In genomic region chr15:67062365-67062985, GRCh38 we compare ENCODE assay signal across 24 cellular contexts. TPM values are rescaled to one million over a fixed set of nuclear protein-coding genes. Genes with fewer than 3 reads are reported as not detected.
A peak's percentile ranks its signal among the peaks of the same experiment; 100 is the strongest.
DNase-seq lines count a peak whose midpoint lies in the region; ATAC-seq, FAIRE-seq and TF ChIP-seq lines count a peak whose summit lies in the region.
"Had no signal": no experiment of that assay in that cellular context is flagged by ENCODE, and none has a peak within 500 bp of the region (broad histone marks: within the 10 kb centered on the region; RNA-seq: fewer than 3 reads in every experiment).

No MANE protein-coding gene starts in this region.

- POLR2A ChIA-PET in A549 (lab: Yijun Ruan, JAX): no interaction called here

- H3K4me2 ChIP-seq in A549: peak overlapping the region; percentile 94
- H3K4me2 ChIP-seq: smooth muscle cell had no signal

- intact Hi-C loops in esophagus squamous epithelium (cut with DNase I): no loop called here

- no peak for FAIRE-seq in A549 (lab: Jason Lieb, UNC)
- FAIRE-seq: A204.1, endometrium had no signal

- no peaks in the 10 kb centered on the region for H3K27me3 ChIP-seq in effector memory CD4-positive, alpha-beta T cell (replicated peaks; ENCODE audit: control insufficient read depth, insufficient read depth, low read length, poor library complexity, severe bottlenecking)
- no peaks in the 10 kb centered on the region for H3K27me3 ChIP-seq in muscle layer of duodenum (ENCODE audit: low read depth, low read length)
- H3K27me3 ChIP-seq in esophagus squamous epithelium: no peaks in the 10 kb centered on the region
- H3K27me3 ChIP-seq: breast epithelium, testis had no signal

- H3K4me1 ChIP-seq in A549: peaks cover 43% of the 10 kb centered on the region
- H3K4me1 ChIP-seq in effector memory CD4-positive, alpha-beta T cell (ENCODE audit: control insufficient read depth, insufficient read depth, low read length, poor library complexity, severe bottlenecking): peaks cover 11% of the 10 kb centered on the region
- H3K4me1 ChIP-seq in muscle layer of duodenum (ENCODE audit: control insufficient read depth in 1 of 2, insufficient read depth in 2 of 2, low read length in 2 of 2): peaks cover 6 to 9% of the 10 kb centered on the region in 2 donors
- H3K4me1 ChIP-seq in esophagus squamous epithelium: peaks cover 0 to 21% (median 13%) of the 10 kb centered on the region in 3 donors
- H3K4me1 ChIP-seq: breast epithelium had no signal

- CTCF ChIA-PET in A549 (lab: Yijun Ruan, JAX): interaction anchor here (0.6 to 5.3 kb wide), 10 partner anchors 8 to 241 kb away, joined by 3 to 33 read pairs (median 3); no protein-coding TSS in a partner anchor

- TF ChIP-seq POLR2A in A549 (IDR thresholded peaks at IDR 0.05; ENCODE audit: low read length) (no peak), esophagus squamous epithelium (IDR thresholded peaks at IDR 0.05) (no peak)

- TF ChIP-seq CTCF in A549 (IDR thresholded peaks at IDR 0.05) (no peak), esophagus squamous epithelium (IDR thresholded peaks at IDR 0.05) (no peak)

- 15% methylated on average over 3 of the region's 3 CpGs for WGBS in A549 (ENCODE audit: missing lambda C conversion rate)
- WGBS in esophagus squamous epithelium, 2 donors: 61 to 89% methylated on average over 3 of the region's 3 CpGs

- TF ChIP-seq RAD21 in A549 (conservative IDR thresholded peaks at IDR 0.05 in 1 of 2, IDR thresholded peaks at IDR 0.05 in 1 of 2): peak in 1 of 2 experiments; percentile 40; a peak in 1 of 5 replicates

- DNase-seq in A549 (ENCODE audit: low read depth in 1 of 2, low spot score in 1 of 2) (no peak), HuH-7.5 (ENCODE audit: low spot score) (peak; percentile 75), GM19240 (ENCODE audit: insufficient read length, low spot score) (no peak), Kasumi-1 (lab: John Stamatoyannopoulos, UW) (no peak), esophagus squamous epithelium (lab: John Stamatoyannopoulos, UW) (no peak)
- no peak for DNase-seq in effector memory CD4-positive, alpha-beta T cell
- no peak for DNase-seq in effector CD4-positive, alpha-beta T cell
- DNase-seq: activated CD4-positive, alpha-beta T cell treated with anti-CD3 and anti-CD28 coated beads, Interleukin-2, amount 50 U/mL, for 48 hours; activated CD8-positive, alpha-beta memory T cell treated with anti-CD3 and anti-CD28 coated beads, Interleukin-2, amount 50 U/mL, for 48 hours; KBM-7; left ventricle myocardium inferior; NCI-H1694; NCI-H2171; NCI-H524; stimulated activated naive B cell treated with anti-CD40 and anti-IgM and Interleukin-4, amounts not matched to agents 10 μg/mL and 1 μg/mL and 100 μg/mL, for 72 hours; testis; WERI-Rb-1 had no signal

- no peaks in the 10 kb centered on the region for H3K9me3 ChIP-seq in A549
- no peaks in the 10 kb centered on the region for H3K9me3 ChIP-seq in effector memory CD4-positive, alpha-beta T cell (ENCODE audit: control insufficient read depth, low read length)
- H3K9me3 ChIP-seq in muscle layer of duodenum (ENCODE audit: control insufficient read depth in 1 of 2, low read length in 2 of 2): no peaks in the 10 kb centered on the region
- H3K9me3 ChIP-seq in esophagus squamous epithelium: no peaks in the 10 kb centered on the region
- H3K9me3 ChIP-seq: breast epithelium, left ventricle myocardium inferior, testis had no signal

- TF ChIP-seq EP300 in A549 (IDR thresholded peaks at IDR 0.05): no peak

- no peaks in the 10 kb centered on the region for H3K36me3 ChIP-seq in effector memory CD4-positive, alpha-beta T cell (ENCODE audit: control insufficient read depth, insufficient read depth, low read length)
- H3K36me3 ChIP-seq in muscle layer of duodenum (ENCODE audit: control insufficient read depth in 1 of 2, insufficient read depth in 2 of 2, low read length in 2 of 2): no peaks in the 10 kb centered on the region
- H3K36me3 ChIP-seq in esophagus squamous epithelium: no peaks in the 10 kb centered on the region
- H3K36me3 ChIP-seq: breast epithelium, left ventricle myocardium inferior, WERI-Rb-1 had no signal

- no peak for ATAC-seq in A549
- ATAC-seq: SK-N-SH treated with all-trans-retinoic acid at 6 μM for 48 hours; stimulated activated naive B cell treated with anti-CD40 and anti-IgM and Interleukin-4, amounts not matched to agents 10 μg/mL and 1 μg/mL and 100 μg/mL, for 72 hours had no signal

- H3K27ac ChIP-seq in A549: peak overlapping the region; percentile 89 to 96
- H3K27ac ChIP-seq in effector memory CD4-positive, alpha-beta T cell (ENCODE audit: insufficient read depth, low read length, poor library complexity, severe bottlenecking): peak overlapping the region; percentile 12
- peak overlapping the region; percentile 35 for H3K27ac ChIP-seq in muscle layer of duodenum (ENCODE audit: low read length)
- H3K27ac ChIP-seq in esophagus squamous epithelium: no peak overlapping the region
- H3K27ac ChIP-seq: breast epithelium, testis, WERI-Rb-1 had no signal

- H3K4me3 ChIP-seq in A549 (no peak overlapping the region), muscle layer of duodenum (ENCODE audit: low read depth in 1 of 2, low read length in 2 of 2) (no peak overlapping the region), esophagus squamous epithelium (no peak overlapping the region)
- H3K4me3 ChIP-seq in effector memory CD4-positive, alpha-beta T cell (ENCODE audit: insufficient read depth, low read depth, low read length, poor library complexity, severe bottlenecking): no peak overlapping the region
- H3K4me3 ChIP-seq: breast epithelium, coronary artery, left ventricle myocardium inferior, smooth muscle cell, testis had no signal

TF ChIP-seq in A549, 52 proteins besides CTCF, POLR2A, EP300 and RAD21:
- TF ChIP-seq FOSL2 (IDR thresholded peaks at IDR 0.05) (no peak), FOSL2 (CRISPR knock-in tag; IDR thresholded peaks at IDR 0.05) (no peak), TP53 (CRISPR knock-in tag; IDR thresholded peaks at IDR 0.05) (no peak), ZNF302 (CRISPR knock-in tag; IDR thresholded peaks at IDR 0.05) (no peak), ZC3H11A (IDR thresholded peaks at IDR 0.05) (no peak), POLR2AphosphoS2 (conservative IDR thresholded peaks at IDR 0.05; ENCODE audit: low read length) (no peak), SMC3 (IDR thresholded peaks at IDR 0.05) (0 out of 3 replicates have a peak, but pooled peaks have one; percentile 19), MAFK (IDR thresholded peaks at IDR 0.05; ENCODE audit: partially characterized antibody) (peak; percentile 12), FOSB (CRISPR knock-in tag; IDR thresholded peaks at IDR 0.05) (no peak)
- TF ChIP-seq, protein P1, sequence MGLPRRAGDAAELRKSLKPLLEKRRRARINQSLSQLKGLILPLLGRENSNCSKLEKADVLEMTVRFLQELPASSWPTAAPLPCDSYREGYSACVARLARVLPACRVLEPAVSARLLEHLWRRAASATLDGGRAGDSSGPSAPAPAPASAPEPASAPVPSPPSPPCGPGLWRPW (IDR thresholded peaks at IDR 0.05): no peak
- TF ChIP-seq, protein P2, sequence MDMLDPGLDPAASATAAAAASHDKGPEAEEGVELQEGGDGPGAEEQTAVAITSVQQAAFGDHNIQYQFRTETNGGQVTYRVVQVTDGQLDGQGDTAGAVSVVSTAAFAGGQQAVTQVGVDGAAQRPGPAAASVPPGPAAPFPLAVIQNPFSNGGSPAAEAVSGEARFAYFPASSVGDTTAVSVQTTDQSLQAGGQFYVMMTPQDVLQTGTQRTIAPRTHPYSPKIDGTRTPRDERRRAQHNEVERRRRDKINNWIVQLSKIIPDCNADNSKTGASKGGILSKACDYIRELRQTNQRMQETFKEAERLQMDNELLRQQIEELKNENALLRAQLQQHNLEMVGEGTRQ (IDR thresholded peaks at IDR 0.05): no peak
- TF ChIP-seq, protein P3, sequence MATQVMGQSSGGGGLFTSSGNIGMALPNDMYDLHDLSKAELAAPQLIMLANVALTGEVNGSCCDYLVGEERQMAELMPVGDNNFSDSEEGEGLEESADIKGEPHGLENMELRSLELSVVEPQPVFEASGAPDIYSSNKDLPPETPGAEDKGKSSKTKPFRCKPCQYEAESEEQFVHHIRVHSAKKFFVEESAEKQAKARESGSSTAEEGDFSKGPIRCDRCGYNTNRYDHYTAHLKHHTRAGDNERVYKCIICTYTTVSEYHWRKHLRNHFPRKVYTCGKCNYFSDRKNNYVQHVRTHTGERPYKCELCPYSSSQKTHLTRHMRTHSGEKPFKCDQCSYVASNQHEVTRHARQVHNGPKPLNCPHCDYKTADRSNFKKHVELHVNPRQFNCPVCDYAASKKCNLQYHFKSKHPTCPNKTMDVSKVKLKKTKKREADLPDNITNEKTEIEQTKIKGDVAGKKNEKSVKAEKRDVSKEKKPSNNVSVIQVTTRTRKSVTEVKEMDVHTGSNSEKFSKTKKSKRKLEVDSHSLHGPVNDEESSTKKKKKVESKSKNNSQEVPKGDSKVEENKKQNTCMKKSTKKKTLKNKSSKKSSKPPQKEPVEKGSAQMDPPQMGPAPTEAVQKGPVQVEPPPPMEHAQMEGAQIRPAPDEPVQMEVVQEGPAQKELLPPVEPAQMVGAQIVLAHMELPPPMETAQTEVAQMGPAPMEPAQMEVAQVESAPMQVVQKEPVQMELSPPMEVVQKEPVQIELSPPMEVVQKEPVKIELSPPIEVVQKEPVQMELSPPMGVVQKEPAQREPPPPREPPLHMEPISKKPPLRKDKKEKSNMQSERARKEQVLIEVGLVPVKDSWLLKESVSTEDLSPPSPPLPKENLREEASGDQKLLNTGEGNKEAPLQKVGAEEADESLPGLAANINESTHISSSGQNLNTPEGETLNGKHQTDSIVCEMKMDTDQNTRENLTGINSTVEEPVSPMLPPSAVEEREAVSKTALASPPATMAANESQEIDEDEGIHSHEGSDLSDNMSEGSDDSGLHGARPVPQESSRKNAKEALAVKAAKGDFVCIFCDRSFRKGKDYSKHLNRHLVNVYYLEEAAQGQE (IDR thresholded peaks at IDR 0.05): no peak
- TF ChIP-seq, protein P4, sequence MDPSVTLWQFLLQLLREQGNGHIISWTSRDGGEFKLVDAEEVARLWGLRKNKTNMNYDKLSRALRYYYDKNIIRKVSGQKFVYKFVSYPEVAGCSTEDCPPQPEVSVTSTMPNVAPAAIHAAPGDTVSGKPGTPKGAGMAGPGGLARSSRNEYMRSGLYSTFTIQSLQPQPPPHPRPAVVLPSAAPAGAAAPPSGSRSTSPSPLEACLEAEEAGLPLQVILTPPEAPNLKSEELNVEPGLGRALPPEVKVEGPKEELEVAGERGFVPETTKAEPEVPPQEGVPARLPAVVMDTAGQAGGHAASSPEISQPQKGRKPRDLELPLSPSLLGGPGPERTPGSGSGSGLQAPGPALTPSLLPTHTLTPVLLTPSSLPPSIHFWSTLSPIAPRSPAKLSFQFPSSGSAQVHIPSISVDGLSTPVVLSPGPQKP (IDR thresholded peaks at IDR 0.05; ENCODE audit: low read depth, low read length): no peak

RNA-seq across cellular contexts. Expression of gene SMAD3, which starts 2.9 kb away (rescaled TPM):
- 77.2 and 101 TPM in 2 replicates for polyA plus RNA-seq in A549 (2011; rRNA removed)
- 116 and 161 TPM in 2 replicates for polyA plus RNA-seq in A549 (2012; cell fraction: cytosol; rRNA removed)
- polyA plus RNA-seq in A549 (2012; cell fraction: nucleus; rRNA removed): 256 and 267 TPM in 2 replicates
- 74.6 to 106 TPM (median 93.4 TPM) in 3 replicates for polyA plus RNA-seq in A549 (2017; fragmentation: RNase III; extraction: RNeasy Plus Mini Kit Qiagen cat#74134 plus additional on column Dnase treatment)
- polyA minus RNA-seq in A549 (2011; rRNA and poly(A)+ RNA removed): 138 and 158 TPM in 2 replicates
- 100 to 1,000 TPM in 2 of 4 donors, 10 to 100 TPM in 2; 70.8 to 134 (median 105) TPM for total RNA-seq in esophagus squamous epithelium

Comparison
In these comparisons a context has a peak if more than half of its experiments do, and no peak if none do; other contexts are left out.
1. H3K27ac ChIP-seq: peak in A549 (2 of 2), effector memory CD4-positive, alpha-beta T cell (single experiment) and muscle layer of duodenum (single experiment); none in esophagus squamous epithelium (0 of 4).